ENCODE assay signal across 7 cellular contexts in the genomic region with DNA sequence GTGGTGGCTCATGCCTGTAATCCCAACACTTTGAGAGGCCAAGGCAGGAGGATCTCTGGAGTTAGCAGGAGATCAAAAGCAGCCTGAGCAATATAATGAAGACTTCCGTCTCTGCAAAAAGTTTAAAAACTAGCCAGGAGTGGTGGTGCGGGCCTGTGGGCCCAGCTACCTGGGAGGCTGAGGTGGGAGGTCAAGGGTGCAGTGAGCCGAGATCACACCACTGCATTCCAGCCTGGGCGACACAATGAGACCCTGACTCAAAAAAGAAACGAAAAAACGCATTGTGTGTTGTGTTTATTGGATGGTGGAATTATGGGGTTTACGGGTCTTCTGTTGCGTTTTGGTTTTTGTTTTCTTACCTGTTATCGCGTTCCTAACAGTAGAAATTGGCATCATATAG. TPM values are rescaled to one million over a fixed set of nuclear protein-coding genes. Genes with fewer than 3 reads are reported as not detected.
A peak's percentile ranks its signal among the peaks of the same experiment; 100 is the strongest.
DNase-seq lines count a peak whose midpoint lies in the region; ATAC-seq and TF ChIP-seq lines count a peak whose summit lies in the region.

No MANE protein-coding gene starts in this region.

- intact Hi-C loops in activated T-helper 1 cell treated with anti-CD3 and anti-CD28 coated beads, Interleukin-12 subunit alpha, Interleukin-12 subunit beta, Interleukin-2, Interleukin-4 antibody, amounts not matched to agents 30 ng/mL and 10 ng/mL and 1 ng/mL, durations not matched to agents 14 hours and 24 hours and 36 hours (cut with micrococcal nuclease), result loop anchor here (1.0 to 2.0 kb wide), 3 partner anchors 47 to 93 kb away; a partner anchor contains a TSS

- peak overlapping the region; percentile 97 for H3K27ac Mint-ChIP-seq in activated T-helper 1 cell treated with anti-CD3 and anti-CD28 coated beads, Interleukin-12 subunit alpha, Interleukin-12 subunit beta, Interleukin-2, Interleukin-4 antibody, amounts not matched to agents 30 ng/mL and 10 ng/mL and 1 ng/mL, durations not matched to agents 14 hours and 24 hours and 36 hours
- H3K27ac Mint-ChIP-seq in stimulated activated memory B cell treated with anti-CD40 and anti-IgM and Interleukin-4, amounts not matched to agents 10 μg/mL and 1 μg/mL and 100 μg/mL, for 72 hours, result peak overlapping the region; percentile 96

- H3K4me3 ChIP-seq in HL-60 (replicated peaks; ENCODE audit: insufficient read depth, low read length), result peak overlapping the region; percentile 96
- H3K4me3 ChIP-seq in iPS-18a (ENCODE audit: low read length), result peak overlapping the region; percentile 93

- peaks cover 31% of the 10 kb centered on the region for H3K4me1 Mint-ChIP-seq in activated T-helper 1 cell treated with anti-CD3 and anti-CD28 coated beads, Interleukin-12 subunit alpha, Interleukin-12 subunit beta, Interleukin-2, Interleukin-4 antibody, amounts not matched to agents 30 ng/mL and 10 ng/mL and 1 ng/mL, durations not matched to agents 14 hours and 24 hours and 36 hours (ENCODE audit: low read depth)
- H3K4me1 Mint-ChIP-seq in stimulated activated memory B cell treated with anti-CD40 and anti-IgM and Interleukin-4, amounts not matched to agents 10 μg/mL and 1 μg/mL and 100 μg/mL, for 72 hours, result peaks cover 23% of the 10 kb centered on the region

- H3K9me3 Mint-ChIP-seq in activated T-helper 1 cell treated with anti-CD3 and anti-CD28 coated beads, Interleukin-12 subunit alpha, Interleukin-12 subunit beta, Interleukin-2, Interleukin-4 antibody, amounts not matched to agents 30 ng/mL and 10 ng/mL and 1 ng/mL, durations not matched to agents 14 hours and 24 hours and 36 hours, result no peaks in the 10 kb centered on the region
- no peaks in the 10 kb centered on the region for H3K9me3 Mint-ChIP-seq in stimulated activated memory B cell treated with anti-CD40 and anti-IgM and Interleukin-4, amounts not matched to agents 10 μg/mL and 1 μg/mL and 100 μg/mL, for 72 hours

- no peak for ATAC-seq in stimulated activated memory B cell treated with anti-CD40 and anti-IgM and Interleukin-4, amounts not matched to agents 10 μg/mL and 1 μg/mL and 100 μg/mL, for 72 hours
- no peak for ATAC-seq in GM21737 (IDR thresholded peaks at IDR 0.05; ENCODE audit: unreplicated experiment)

- no peaks in the 10 kb centered on the region for H3K27me3 Mint-ChIP-seq in activated T-helper 1 cell treated with anti-CD3 and anti-CD28 coated beads, Interleukin-12 subunit alpha, Interleukin-12 subunit beta, Interleukin-2, Interleukin-4 antibody, amounts not matched to agents 30 ng/mL and 10 ng/mL and 1 ng/mL, durations not matched to agents 14 hours and 24 hours and 36 hours (ENCODE audit: insufficient read depth)
- no peaks in the 10 kb centered on the region for H3K27me3 Mint-ChIP-seq in stimulated activated memory B cell treated with anti-CD40 and anti-IgM and Interleukin-4, amounts not matched to agents 10 μg/mL and 1 μg/mL and 100 μg/mL, for 72 hours

- peak overlapping the region; percentile 88 for H3K9ac ChIP-seq in iPS-18a (ENCODE audit: low read length)

- no peak for TF ChIP-seq CTCF in HL-60 (IDR thresholded peaks at IDR 0.05; ENCODE audit: insufficient read depth, low read length)

- H3K27ac ChIP-seq in HL-60 (replicated peaks) (peak overlapping the region; percentile 86), iPS-18a (ENCODE audit: low read length) (peak overlapping the region; percentile 53)

- peaks cover 4% of the 10 kb centered on the region for H3K4me1 ChIP-seq in iPS-18a (ENCODE audit: control insufficient read depth, low read depth, low read length)

- H3K27me3 ChIP-seq in HL-60 (ENCODE audit: insufficient read depth, poor library complexity, severe bottlenecking) (no peaks in the 10 kb centered on the region), iPS-18a (ENCODE audit: control insufficient read depth, insufficient read depth, low read length) (no peaks in the 10 kb centered on the region)

- DNase-seq in HL-60 (ENCODE audit: low read depth in 1 of 2, low spot score in 1 of 2) (no peak), hepatic stellate cell (ENCODE audit: low spot score) (no peak)
- no peak for DNase-seq in activated T-helper 1 cell treated with anti-CD3 and anti-CD28 coated beads, Interleukin-12 subunit alpha, Interleukin-12 subunit beta, Interleukin-2, Interleukin-4 antibody, amounts not matched to agents 30 ng/mL and 10 ng/mL and 1 ng/mL, durations not matched to agents 14 hours and 24 hours and 36 hours (ENCODE audit: low spot score)
- DNase-seq in effector CD8-positive, alpha-beta T cell (lab: John Stamatoyannopoulos, UW), result no peak

- peaks cover 11% of the 10 kb centered on the region for H3K36me3 ChIP-seq in iPS-18a (ENCODE audit: control insufficient read depth, low read depth, low read length)

- peak overlapping the region; percentile 95 for H3K4me3 Mint-ChIP-seq in activated T-helper 1 cell treated with anti-CD3 and anti-CD28 coated beads, Interleukin-12 subunit alpha, Interleukin-12 subunit beta, Interleukin-2, Interleukin-4 antibody, amounts not matched to agents 30 ng/mL and 10 ng/mL and 1 ng/mL, durations not matched to agents 14 hours and 24 hours and 36 hours
- peak overlapping the region; percentile 98 for H3K4me3 Mint-ChIP-seq in stimulated activated memory B cell treated with anti-CD40 and anti-IgM and Interleukin-4, amounts not matched to agents 10 μg/mL and 1 μg/mL and 100 μg/mL, for 72 hours

- no peaks in the 10 kb centered on the region for H3K9me3 ChIP-seq in iPS-18a (ENCODE audit: control insufficient read depth, low read depth, low read length)

- peaks cover 12% of the 10 kb centered on the region for H3K36me3 Mint-ChIP-seq in activated T-helper 1 cell treated with anti-CD3 and anti-CD28 coated beads, Interleukin-12 subunit alpha, Interleukin-12 subunit beta, Interleukin-2, Interleukin-4 antibody, amounts not matched to agents 30 ng/mL and 10 ng/mL and 1 ng/mL, durations not matched to agents 14 hours and 24 hours and 36 hours (ENCODE audit: low read depth)
- H3K36me3 Mint-ChIP-seq in stimulated activated memory B cell treated with anti-CD40 and anti-IgM and Interleukin-4, amounts not matched to agents 10 μg/mL and 1 μg/mL and 100 μg/mL, for 72 hours, result peaks cover 6% of the 10 kb centered on the region

RNA-seq across cellular contexts. Expression of a gene that starts 0.9 kb away (rescaled TPM):
- total RNA-seq in activated T-helper 1 cell treated with anti-CD3 and anti-CD28 coated beads, Interleukin-12 subunit alpha, Interleukin-12 subunit beta, Interleukin-2, Interleukin-4 antibody, amounts not matched to agents 30 ng/mL and 10 ng/mL and 1 ng/mL, durations not matched to agents 14 hours and 24 hours and 36 hours, result 66.6 and 70.3 TPM in 2 replicates

RNA-seq across cellular contexts. Expression of a gene that starts 46.9 kb away (rescaled TPM):
- 28.0 and 31.2 TPM in 2 replicates for total RNA-seq in activated T-helper 1 cell treated with anti-CD3 and anti-CD28 coated beads, Interleukin-12 subunit alpha, Interleukin-12 subunit beta, Interleukin-2, Interleukin-4 antibody, amounts not matched to agents 30 ng/mL and 10 ng/mL and 1 ng/mL, durations not matched to agents 14 hours and 24 hours and 36 hours

RNA-seq across cellular contexts. Expression of a gene that starts 56.5 kb away (rescaled TPM):
- 109 and 111 TPM in 2 replicates for total RNA-seq in activated T-helper 1 cell treated with anti-CD3 and anti-CD28 coated beads, Interleukin-12 subunit alpha, Interleukin-12 subunit beta, Interleukin-2, Interleukin-4 antibody, amounts not matched to agents 30 ng/mL and 10 ng/mL and 1 ng/mL, durations not matched to agents 14 hours and 24 hours and 36 hours
